8 cellular contexts compared by ENCODE assay signal in the genomic region with DNA sequence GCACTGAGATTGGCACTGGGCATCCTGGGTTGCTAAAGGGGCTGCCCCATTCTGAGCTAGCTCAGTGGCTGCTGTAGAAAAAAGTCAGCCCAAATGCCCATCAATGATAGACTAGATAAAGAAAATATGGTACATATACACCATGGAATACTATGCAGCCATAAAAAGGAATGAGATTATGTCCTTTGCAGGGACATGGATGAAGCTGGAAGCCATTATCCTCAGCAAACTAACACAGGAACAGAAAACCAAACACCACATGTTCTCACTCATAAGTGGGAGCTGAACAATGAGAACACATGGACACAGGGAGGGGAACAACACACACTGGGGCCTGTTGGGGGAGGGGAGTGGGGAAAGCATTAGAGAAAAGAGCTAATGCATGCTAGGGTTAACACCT.
DNase-seq lines count a peak whose midpoint lies in the region; ATAC-seq and TF ChIP-seq lines count a peak whose summit lies in the region.
"Not testable (repeated sequence)": the region's sequence is repeated elsewhere in the genome, so short reads cannot be mapped to it uniquely, and the experiment has no call there.

No MANE protein-coding gene starts in this region.

- H3K27ac ChIP-seq in CD4-positive, alpha-beta memory T cell (ENCODE audit: low read depth, low read length), result not testable (repeated sequence)
- H3K27ac ChIP-seq in OCI-LY7 (ENCODE audit: low read depth, low read length, poor library complexity, severe bottlenecking) (peak overlapping the region; percentile 85), body of pancreas (peak overlapping the region in 3 of 4 donors; percentile 84 to 90 (median 88)), right cardiac atrium (ENCODE audit: low read length) (peak overlapping the region; percentile 45), mucosa of rectum (ENCODE audit: low read depth in 2 of 2, low read length in 2 of 2) (peak overlapping the region; percentile 11 to 80), spleen (peak overlapping the region; percentile 79 to 92 (median 82)), uterus (peak overlapping the region; percentile 91 to 93)

- H4K20me1 ChIP-seq in OCI-LY7 (ENCODE audit: insufficient read depth, low read length), result not testable (repeated sequence)

- H3K4me2 ChIP-seq in OCI-LY7 (ENCODE audit: low read length), result peak overlapping the region; percentile 69

- H2AFZ ChIP-seq in OCI-LY7 (ENCODE audit: low read length), result peak overlapping the region; percentile 83; the same call in 1 of the 2 replicates

- not testable (repeated sequence) for BruUV-seq in OCI-LY7 (replicated peaks; lab: Mats Ljungman, UMichigan)

- H3K36me3 ChIP-seq in CD4-positive, alpha-beta memory T cell (ENCODE audit: insufficient read depth, low read length); OCI-LY7 (ENCODE audit: insufficient read depth, low read length); body of pancreas (replicated peaks in 1 of 2; ENCODE audit: insufficient read depth in 1 of 2, low read depth in 2 of 2); mucosa of rectum (ENCODE audit: control insufficient read depth in 2 of 2, insufficient read depth in 2 of 2, low read length in 2 of 2); spleen; uterus: not testable (repeated sequence)

- POLR2A ChIA-PET in CD4-positive, alpha-beta memory T cell (lab: Charles Lee; ENCODE audit: partially characterized antibody), result interaction anchor here (1.0 to 2.6 kb wide), 5 partner anchors 13 to 186 kb away, joined by 3 to 19 read pairs (median 3); a partner anchor contains a TSS
- POLR2A ChIA-PET in OCI-LY7 (lab: Charles Lee), result interaction anchor here (0.5 to 1.4 kb wide), 7 partner anchors 8 to 231 kb away, joined by 3 to 9 read pairs (median 4); no protein-coding TSS in a partner anchor
- POLR2A ChIA-PET in activated CD4-positive, alpha-beta memory T cell treated with anti-CD3 and anti-CD28 coated beads, Interleukin-2, amount 10 ng/mL, durations not matched to agents 7 days and 5 days (lab: Charles Lee), result interaction anchor here (0.8 to 4.2 kb wide), 8 partner anchors 8 to 185 kb away, joined by 3 to 30 read pairs (median 3); a partner anchor contains a TSS

- H3K27me3 ChIP-seq in CD4-positive, alpha-beta memory T cell (ENCODE audit: insufficient read depth, low read length); body of pancreas; right cardiac atrium (ENCODE audit: control insufficient read depth, insufficient read depth); mucosa of rectum (ENCODE audit: control insufficient read depth in 2 of 2, insufficient read depth in 2 of 2, low read length in 2 of 2); spleen (replicated peaks in 1 of 7); uterus: not testable (repeated sequence)

- not testable (repeated sequence) for TF ChIP-seq POLR2A in body of pancreas (IDR thresholded peaks at IDR 0.05); spleen (IDR thresholded peaks at IDR 0.05); uterus (IDR thresholded peaks at IDR 0.05)

- ATAC-seq in body of pancreas, right cardiac atrium: not testable (repeated sequence)

- not testable (repeated sequence) for TF ChIP-seq CTCF in OCI-LY7 (conservative IDR thresholded peaks at IDR 0.05; ENCODE audit: low read length); body of pancreas (IDR thresholded peaks at IDR 0.05); spleen (IDR thresholded peaks at IDR 0.05 in 8 of 11, conservative IDR thresholded peaks at IDR 0.05 in 3 of 11); uterus (IDR thresholded peaks at IDR 0.05)

- not testable (repeated sequence) for H3K9me3 Mint-ChIP-seq in CD4-positive, alpha-beta memory T cell; activated CD4-positive, alpha-beta memory T cell treated with anti-CD3 and anti-CD28 coated beads, Interleukin-2, amount 10 ng/mL, durations not matched to agents 7 days and 5 days

- peak overlapping the region in 3 of 8 donors; percentile 10 to 75 (median 58) for H3K4me3 Mint-ChIP-seq in CD4-positive, alpha-beta memory T cell
- H3K4me3 Mint-ChIP-seq in activated CD4-positive, alpha-beta memory T cell treated with anti-CD3 and anti-CD28 coated beads, Interleukin-2, amount 10 ng/mL, durations not matched to agents 7 days and 5 days, result not testable (repeated sequence)

- H3K27me3 Mint-ChIP-seq in CD4-positive, alpha-beta memory T cell; activated CD4-positive, alpha-beta memory T cell treated with anti-CD3 and anti-CD28 coated beads, Interleukin-2, amount 10 ng/mL, durations not matched to agents 7 days and 5 days: not testable (repeated sequence)

- not testable (repeated sequence) for H3K9me2 ChIP-seq in OCI-LY7 (ENCODE audit: insufficient read depth, low read length)

- H3K27ac Mint-ChIP-seq in CD4-positive, alpha-beta memory T cell, result peak overlapping the region; percentile 10 to 96 (median 93)
- H3K27ac Mint-ChIP-seq in activated CD4-positive, alpha-beta memory T cell treated with anti-CD3 and anti-CD28 coated beads, Interleukin-2, amount 10 ng/mL, durations not matched to agents 7 days and 5 days, result peak overlapping the region; percentile 97

- CTCF ChIA-PET in CD4-positive, alpha-beta memory T cell (lab: Charles Lee; ENCODE audit: partially characterized antibody), result interaction anchor here (2.2 kb wide), 1 partner anchor 185 kb away, joined by 6 read pairs; a partner anchor contains a TSS
- CTCF ChIA-PET in OCI-LY7 (lab: Charles Lee; ENCODE audit: unreplicated experiment), result interaction anchor here (1.0 kb wide), 1 partner anchor 245 kb away, joined by 3 read pairs; no protein-coding TSS in a partner anchor
- CTCF ChIA-PET in activated CD4-positive, alpha-beta memory T cell treated with anti-CD3 and anti-CD28 coated beads, Interleukin-2, amount 10 ng/mL, durations not matched to agents 7 days and 5 days (lab: Charles Lee), result interaction anchor here (0.6 to 1.5 kb wide), 7 partner anchors 11 to 443 kb away, joined by 3 to 5 read pairs (median 3); a partner anchor contains a TSS

- H3K4me1 Mint-ChIP-seq in CD4-positive, alpha-beta memory T cell, result peaks cover 24 to 43% (median 31%) of the 10 kb centered on the region in 4 donors
- peaks cover 31% of the 10 kb centered on the region for H3K4me1 Mint-ChIP-seq in activated CD4-positive, alpha-beta memory T cell treated with anti-CD3 and anti-CD28 coated beads, Interleukin-2, amount 10 ng/mL, durations not matched to agents 7 days and 5 days

- H3K9me3 ChIP-seq in CD4-positive, alpha-beta memory T cell (ENCODE audit: control insufficient read depth in 1 of 2, low read length in 2 of 2); OCI-LY7 (ENCODE audit: low read length); body of pancreas; right cardiac atrium (ENCODE audit: control insufficient read depth, low read length); mucosa of rectum (ENCODE audit: control insufficient read depth in 2 of 2, low read length in 2 of 2); spleen; uterus: not testable (repeated sequence)

- not testable (repeated sequence) for H3K36me3 Mint-ChIP-seq in CD4-positive, alpha-beta memory T cell; activated CD4-positive, alpha-beta memory T cell treated with anti-CD3 and anti-CD28 coated beads, Interleukin-2, amount 10 ng/mL, durations not matched to agents 7 days and 5 days (ENCODE audit: low read depth)

- not testable (repeated sequence) for DNase-seq in CD4-positive, alpha-beta memory T cell; OCI-LY7 (ENCODE audit: low spot score); activated CD4-positive, alpha-beta memory T cell treated with anti-CD3 and anti-CD28 coated beads, Interleukin-2, amount 10 ng/mL, durations not matched to agents 7 days and 5 days; body of pancreas; right cardiac atrium; spleen; uterus

- not testable (repeated sequence) for H3K79me2 ChIP-seq in OCI-LY7 (ENCODE audit: insufficient read depth, low read depth, low read length)

- not testable (repeated sequence) for H3K9ac ChIP-seq in mucosa of rectum (ENCODE audit: low read depth in 1 of 2, low read length in 2 of 2)

- not testable (repeated sequence) for H3K4me3 ChIP-seq in CD4-positive, alpha-beta memory T cell (ENCODE audit: low read length in 2 of 2); OCI-LY7 (ENCODE audit: low read depth, low read length, poor library complexity, severe bottlenecking); body of pancreas; right cardiac atrium (ENCODE audit: low read length); mucosa of rectum (ENCODE audit: low read length in 2 of 2); spleen; uterus

- peaks cover 35% of the 10 kb centered on the region for H3K4me1 ChIP-seq in CD4-positive, alpha-beta memory T cell (ENCODE audit: insufficient read depth, low read length)
- peaks cover 44% of the 10 kb centered on the region for H3K4me1 ChIP-seq in OCI-LY7 (ENCODE audit: insufficient read depth, low read length, poor library complexity, severe bottlenecking)
- H3K4me1 ChIP-seq in body of pancreas, result peaks cover 88% of the 10 kb centered on the region
- peaks cover 10% of the 10 kb centered on the region for H3K4me1 ChIP-seq in right cardiac atrium (ENCODE audit: control insufficient read depth, insufficient read depth, low read length)
- peaks cover 5 to 12% of the 10 kb centered on the region in 2 donors for H3K4me1 ChIP-seq in mucosa of rectum (ENCODE audit: control insufficient read depth in 2 of 2, insufficient read depth in 2 of 2, low read length in 2 of 2)
- peaks cover 12 to 34% (median 27%) of the 10 kb centered on the region in 6 donors for H3K4me1 ChIP-seq in spleen
- not testable (repeated sequence) for H3K4me1 ChIP-seq in uterus

- intact Hi-C loops in CD4-positive, alpha-beta memory T cell (cut with micrococcal nuclease), result loop anchor here (2.0 kb wide), 1 partner anchor 20 kb away; no protein-coding TSS in a partner anchor
- intact Hi-C loops in OCI-LY7 (cut with micrococcal nuclease; ENCODE audit: unreplicated experiment), result loop anchor here (5.0 kb wide), 1 partner anchor 247 kb away; no protein-coding TSS in a partner anchor
- intact Hi-C loops in body of pancreas (cut with DNase I); right cardiac atrium (cut with DNase I); spleen (cut with DNase I; ENCODE audit: low total_unique reads); uterus (cut with DNase I; ENCODE audit: low total_unique reads): not testable (repeated sequence)
